Comparison of ENCODE assay signal across 19 cellular contexts in the genomic region with DNA sequence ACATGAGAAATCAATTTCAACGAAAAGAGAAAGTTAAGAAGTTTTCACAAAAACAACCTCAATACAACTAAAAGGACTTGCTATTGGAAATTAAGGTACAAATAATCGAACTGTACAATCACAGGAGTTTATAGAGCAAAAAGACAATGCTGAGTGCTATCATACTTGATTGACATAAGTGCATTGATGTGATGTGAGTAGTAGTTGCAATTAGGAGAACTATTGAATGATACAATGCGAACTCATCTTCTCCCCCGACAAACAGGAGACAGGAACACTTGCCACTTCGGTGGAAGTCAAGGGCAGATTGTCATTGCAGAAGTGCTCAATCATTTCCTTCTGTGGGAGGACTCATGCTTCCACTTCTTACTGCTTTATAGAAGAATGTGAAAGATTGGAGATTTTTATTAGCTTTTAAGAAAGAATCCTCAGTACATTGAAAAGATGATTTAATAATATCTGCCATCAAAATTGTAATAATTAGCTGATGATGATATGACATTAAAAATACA.
"Had no signal": no experiment of that assay in that cellular context is flagged by ENCODE, and none has a peak within 500 bp of the region (broad histone marks: within the 10 kb centered on the region; RNA-seq: fewer than 3 reads in every experiment).

No MANE protein-coding gene starts in this region.

- H3K9me3 Mint-ChIP-seq: activated naive CD8-positive, alpha-beta T cell treated with anti-CD3 and anti-CD28 coated beads for 36 hours; WTC11 had no signal

- H3K9me3 ChIP-seq: colonic mucosa, esophagus squamous epithelium, ovary, sigmoid colon had no signal

- H3K4me3 Mint-ChIP-seq: activated CD8-positive, alpha-beta T cell treated with anti-CD3 and anti-CD28 coated beads, Interleukin-2, amount 10 ng/mL, durations not matched to agents 7 days and 5 days; activated naive CD8-positive, alpha-beta T cell treated with anti-CD3 and anti-CD28 coated beads for 36 hours; brain; WTC11 had no signal

- H3K4me3 ChIP-seq: colonic mucosa, esophagus squamous epithelium, hepatocyte, ovary, sigmoid colon, spleen had no signal

- H3K4me1 ChIP-seq: colonic mucosa, esophagus squamous epithelium had no signal

- DNase-seq: activated CD4-positive, alpha-beta T cell treated with anti-CD3 and anti-CD28 coated beads for 48 hours; activated CD8-positive, alpha-beta memory T cell treated with anti-CD3 and anti-CD28 coated beads, Interleukin-2, amount 50 U/mL, for 4 hours; activated CD8-positive, alpha-beta T cell treated with anti-CD3 and anti-CD28 coated beads, Interleukin-2, amount 10 ng/mL, durations not matched to agents 7 days and 5 days; activated gamma-delta T cell treated with Interleukin-2 at 50 U/mL for 16 hours; activated naive CD8-positive, alpha-beta T cell treated with anti-CD3 and anti-CD28 coated beads for 36 hours; amygdala; central memory CD4-positive, alpha-beta T cell; colonic mucosa; esophagus squamous epithelium; islet precursor cell; mammary epithelial cell; ovary; sigmoid colon; spleen; stimulated activated CD4-positive, alpha-beta T cell treated with anti-CD3 and anti-CD28 coated beads, Interleukin-1b, Interleukin-23, amount 100 ng/mL, for 48 hours; T1000 had no signal

- H3K27ac Mint-ChIP-seq: activated CD8-positive, alpha-beta T cell treated with anti-CD3 and anti-CD28 coated beads, Interleukin-2, amount 10 ng/mL, durations not matched to agents 7 days and 5 days; activated naive CD8-positive, alpha-beta T cell treated with anti-CD3 and anti-CD28 coated beads for 36 hours; brain; WTC11 had no signal

- H3K27ac ChIP-seq: colonic mucosa, esophagus squamous epithelium, ovary, sigmoid colon, spleen had no signal

- H3K36me3 ChIP-seq: colonic mucosa, esophagus squamous epithelium, ovary, sigmoid colon, spleen had no signal

- ATAC-seq: activated CD8-positive, alpha-beta T cell treated with anti-CD3 and anti-CD28 coated beads, Interleukin-2, amount 10 ng/mL, durations not matched to agents 7 days and 5 days; WTC11 had no signal

- H3K36me3 Mint-ChIP-seq: activated naive CD8-positive, alpha-beta T cell treated with anti-CD3 and anti-CD28 coated beads for 36 hours; WTC11 had no signal

- H3K27me3 Mint-ChIP-seq: activated naive CD8-positive, alpha-beta T cell treated with anti-CD3 and anti-CD28 coated beads for 36 hours; brain had no signal

- H3K27me3 ChIP-seq: colonic mucosa, esophagus squamous epithelium, ovary, sigmoid colon, spleen had no signal

- H3K4me1 Mint-ChIP-seq: activated naive CD8-positive, alpha-beta T cell treated with anti-CD3 and anti-CD28 coated beads for 36 hours had no signal
